ENCODE assay signal across 9 cellular contexts in genomic region chr16:70018254-70018653, GRCh38.
DNase-seq lines count a peak whose midpoint lies in the region; ATAC-seq, FAIRE-seq and TF ChIP-seq lines count a peak whose summit lies in the region.
"Had no signal": no experiment of that assay in that cellular context is flagged by ENCODE, and none has a peak within 500 bp of the region (broad histone marks: within the 10 kb centered on the region; RNA-seq: fewer than 3 reads in every experiment).

No MANE protein-coding gene starts in this region.

- peaks cover 14 to 35% (median 15%) of the 10 kb centered on the region in 3 donors for H3K36me3 Mint-ChIP-seq in immature natural killer cell

- H3K9ac ChIP-seq in NT2/D1 (ENCODE audit: insufficient read length, low read depth), result no peak overlapping the region

- no peaks in the 10 kb centered on the region for H3K9me3 Mint-ChIP-seq in immature natural killer cell

- H3K4me3 Mint-ChIP-seq in immature natural killer cell, result no peak overlapping the region

- H3K36me3 ChIP-seq in NT2/D1 (ENCODE audit: insufficient read depth, insufficient read length, low read length), result peaks cover 26% of the 10 kb centered on the region

- DNase-seq in AG10803 (ENCODE audit: low read depth), result peak; percentile 4
- no peak for DNase-seq in GM18507 (ENCODE audit: extremely low spot score, insufficient read length, low read depth)
- DNase-seq in NT2/D1 (ENCODE audit: low read depth, low spot score), result peak; percentile 9
- DNase-seq in activated T-helper 9 cell treated with anti-CD3 and anti-CD28 coated beads, Interleukin-2, amount 50 U/mL, for 16 hours (ENCODE audit: low read depth), result peak; percentile 4
- peak; percentile 24 to 45 (median 31) for DNase-seq in immature natural killer cell
- DNase-seq in DMS79 (lab: John Stamatoyannopoulos, UW), result no peak

- FAIRE-seq in GM18507 (lab: Jason Lieb, UNC), result peak; percentile 60

- no peak overlapping the region for H3K4me3 ChIP-seq in AG10803 (ENCODE audit: low read length)
- no peak overlapping the region for H3K4me3 ChIP-seq in NT2/D1 (ENCODE audit: insufficient read length, low read depth)
- H3K4me3 ChIP-seq: thoracic aorta had no signal

- peaks cover 2 to 4% (median 3%) of the 10 kb centered on the region in 3 donors for H3K27me3 Mint-ChIP-seq in immature natural killer cell (ENCODE audit: low read depth in 3 of 3)

- TF ChIP-seq CTCF in AG10803 (conservative IDR thresholded peaks at IDR 0.05; ENCODE audit: low read length), result peak; percentile 19; the same call in 1 of the 2 replicates

- no peak for ATAC-seq in HG02571 (IDR thresholded peaks at IDR 0.05; ENCODE audit: unreplicated experiment)
- ATAC-seq in HG02852 (IDR thresholded peaks at IDR 0.05; ENCODE audit: unreplicated experiment), result no peak

- no peaks in the 10 kb centered on the region for H3K9me3 ChIP-seq in NT2/D1 (ENCODE audit: insufficient read depth, low read length)
- H3K9me3 ChIP-seq: thoracic aorta had no signal

- H3K27me3 ChIP-seq in NT2/D1 (ENCODE audit: insufficient read depth, insufficient read length), result no peaks in the 10 kb centered on the region

- no peaks in the 10 kb centered on the region for H3K4me1 Mint-ChIP-seq in immature natural killer cell

- no peaks in the 10 kb centered on the region for H3K4me1 ChIP-seq in NT2/D1 (ENCODE audit: insufficient read depth, insufficient read length)

- peak overlapping the region in 4 of 6 donors; percentile 24 to 64 (median 41) for H3K27ac Mint-ChIP-seq in immature natural killer cell

Comparison
In these comparisons a context has a peak if more than half of its experiments do, and no peak if none do; other contexts are left out.
1. DNase-seq: peak in AG10803 (single experiment), NT2/D1 (single experiment), activated T-helper 9 cell treated with anti-CD3 and anti-CD28 coated beads, Interleukin-2, amount 50 U/mL, for 16 hours (single experiment) and immature natural killer cell (3 of 3); none in GM18507 (single experiment) and DMS79 (single experiment).